In the genomic region with DNA sequence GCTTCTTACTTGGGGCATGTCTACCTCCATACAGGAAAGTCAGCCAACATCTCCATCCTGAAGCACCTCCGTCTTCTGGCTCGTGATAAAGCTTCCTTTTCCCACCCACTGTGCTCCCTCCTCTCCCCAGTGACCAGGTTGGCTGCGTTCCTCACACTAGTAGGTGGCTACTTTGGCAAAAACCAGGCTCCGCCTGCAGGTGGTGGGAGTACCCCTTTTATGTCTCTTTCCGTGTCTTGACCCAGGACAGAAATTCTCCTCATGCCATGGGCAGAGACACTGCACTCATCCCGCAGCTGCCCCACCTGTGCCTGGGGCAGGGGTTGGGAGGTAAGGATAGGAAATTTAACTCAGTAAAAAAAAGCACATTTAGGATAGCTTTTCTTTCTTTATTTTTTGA, we compare ENCODE assay signal across 27 cellular contexts. TPM values are rescaled to one million over a fixed set of nuclear protein-coding genes. Genes with fewer than 3 reads are reported as not detected.
DNase-seq lines count a peak whose midpoint lies in the region; ATAC-seq and TF ChIP-seq lines count a peak whose summit lies in the region.
"Had no signal": no experiment of that assay in that cellular context is flagged by ENCODE, and none has a peak within 500 bp of the region (broad histone marks: within the 10 kb centered on the region; RNA-seq: fewer than 3 reads in every experiment).

No MANE protein-coding gene starts in this region.

- DNase-seq in right atrium auricular region (ENCODE audit: low spot score) (peak; percentile 50), left cardiac atrium (no peak), endodermal cell (peak; percentile 72), mesenchymal stem cell (no peak)
- DNase-seq in natural killer cell treated with Interleukin-12 subunit alpha and Interleukin-12 subunit beta and Interleukin-15 and Interleukin-18, amount 100 ng/mL, for 72 hours (ENCODE audit: low spot score), result no peak
- DNase-seq: Kasumi-1, NCI-H1092 treated with DMSO at 0.1 percent for 48 hours, NCI-H1436, NCI-H187, NCI-H2081 treated with DMSO at 0.1 percent for 48 hours, NCI-H2171 treated with DMSO at 0.1 percent for 48 hours, NCI-H446, NCI-H524 treated with DMSO at 0.1 percent for 48 hours, NCI-H82, SHP77 had no signal

- H4K91ac ChIP-seq in mesenchymal stem cell (ENCODE audit: low read length), result no peak overlapping the region

- H3K4me1 ChIP-seq in right atrium auricular region, result peaks cover 0 to 8% of the 10 kb centered on the region in 2 donors
- no peaks in the 10 kb centered on the region for H3K4me1 ChIP-seq in endodermal cell (ENCODE audit: control insufficient read depth, insufficient read depth, low read length)
- H3K4me1 ChIP-seq in mesenchymal stem cell (ENCODE audit: control insufficient read depth, insufficient read depth, low read depth, low read length), result peaks cover 2% of the 10 kb centered on the region

- H3K23ac ChIP-seq in mesenchymal stem cell (ENCODE audit: low read length in 2 of 2), result peak overlapping the region in 1 of 2 experiments; percentile 15

- H3K4me1 Mint-ChIP-seq in endodermal cell, result peaks cover 19% of the 10 kb centered on the region
- peaks cover 3 to 9% of the 10 kb centered on the region in 2 donors for H3K4me1 Mint-ChIP-seq in natural killer cell treated with Interleukin-12 subunit alpha and Interleukin-12 subunit beta and Interleukin-15 and Interleukin-18, amount 100 ng/mL, for 72 hours (ENCODE audit: low read depth in 2 of 2)

- no peak for ATAC-seq in left cardiac atrium
- ATAC-seq in natural killer cell treated with Interleukin-12 subunit alpha and Interleukin-12 subunit beta and Interleukin-15 and Interleukin-18, amount 100 ng/mL, for 72 hours, result no peak
- no peak for ATAC-seq in GM18519 (IDR thresholded peaks at IDR 0.05; ENCODE audit: low FRiP score, unreplicated experiment)
- no peak for ATAC-seq in GM19035 (IDR thresholded peaks at IDR 0.05; ENCODE audit: unreplicated experiment)
- ATAC-seq: HepG2, Panc1 had no signal

- H3K36me3 ChIP-seq in right atrium auricular region (no peaks in the 10 kb centered on the region), endodermal cell (ENCODE audit: control insufficient read depth, insufficient read depth, low read length) (no peaks in the 10 kb centered on the region), mesenchymal stem cell (ENCODE audit: control insufficient read depth in 1 of 2, insufficient read depth in 2 of 2, low read depth in 1 of 2, low read length in 2 of 2) (no peaks in the 10 kb centered on the region)

- no peak overlapping the region for H3K4me3 Mint-ChIP-seq in endodermal cell
- no peak overlapping the region for H3K4me3 Mint-ChIP-seq in natural killer cell treated with Interleukin-12 subunit alpha and Interleukin-12 subunit beta and Interleukin-15 and Interleukin-18, amount 100 ng/mL, for 72 hours

- H3K27ac ChIP-seq in right atrium auricular region, result no peak overlapping the region
- no peak overlapping the region for H3K27ac ChIP-seq in endodermal cell (ENCODE audit: low read depth, low read length)
- no peak overlapping the region for H3K27ac ChIP-seq in mesenchymal stem cell (ENCODE audit: low read length, poor library complexity, severe bottlenecking)
- H3K27ac ChIP-seq: RWPE1 had no signal

- H2AFZ ChIP-seq in mesenchymal stem cell (ENCODE audit: low read depth, low read length), result no peak overlapping the region

- H3K9me3 ChIP-seq in right atrium auricular region (no peaks in the 10 kb centered on the region), endodermal cell (ENCODE audit: control insufficient read depth, low read length) (no peaks in the 10 kb centered on the region), mesenchymal stem cell (ENCODE audit: control insufficient read depth, low read length) (no peaks in the 10 kb centered on the region)

- H3K14ac ChIP-seq in mesenchymal stem cell (ENCODE audit: low read length in 2 of 2), result no peak overlapping the region

- H3K9ac ChIP-seq in endodermal cell (ENCODE audit: extremely low read depth, low read length, poor library complexity, severe bottlenecking) (no peak overlapping the region), mesenchymal stem cell (ENCODE audit: low read length) (no peak overlapping the region)

- H2BK5ac ChIP-seq in mesenchymal stem cell (ENCODE audit: low read depth, low read length, poor library complexity, severe bottlenecking), result no peak overlapping the region

- H3K27ac Mint-ChIP-seq in endodermal cell, result no peak overlapping the region
- no peak overlapping the region for H3K27ac Mint-ChIP-seq in natural killer cell treated with Interleukin-12 subunit alpha and Interleukin-12 subunit beta and Interleukin-15 and Interleukin-18, amount 100 ng/mL, for 72 hours

- H3K79me1 ChIP-seq in mesenchymal stem cell (replicated peaks; ENCODE audit: low read length, poor library complexity, severe bottlenecking), result no peaks in the 10 kb centered on the region

- no peak overlapping the region for H3K4ac ChIP-seq in mesenchymal stem cell (ENCODE audit: low read depth in 1 of 2, low read length in 2 of 2)

- H4K8ac ChIP-seq in mesenchymal stem cell (ENCODE audit: low read length), result peak overlapping the region; percentile 46

- TF ChIP-seq CTCF in right atrium auricular region (IDR thresholded peaks at IDR 0.05), result no peak
- peak; percentile 32 for TF ChIP-seq CTCF in endodermal cell (conservative IDR thresholded peaks at IDR 0.05)

- H2BK12ac ChIP-seq in mesenchymal stem cell (ENCODE audit: low read length in 2 of 2), result no peak overlapping the region

- no peak overlapping the region for H2BK15ac ChIP-seq in mesenchymal stem cell (ENCODE audit: low read depth, poor library complexity, severe bottlenecking)

- no peak overlapping the region for H3K4me2 ChIP-seq in mesenchymal stem cell (ENCODE audit: low read length, poor library complexity, severe bottlenecking)

- no peaks in the 10 kb centered on the region for H3K9me3 Mint-ChIP-seq in endodermal cell
- H3K9me3 Mint-ChIP-seq in natural killer cell treated with Interleukin-12 subunit alpha and Interleukin-12 subunit beta and Interleukin-15 and Interleukin-18, amount 100 ng/mL, for 72 hours, result no peaks in the 10 kb centered on the region

- H3K4me3 ChIP-seq in right atrium auricular region, result no peak overlapping the region
- no peak overlapping the region for H3K4me3 ChIP-seq in endodermal cell (ENCODE audit: low read length)
- no peak overlapping the region for H3K4me3 ChIP-seq in mesenchymal stem cell (ENCODE audit: insufficient read depth in 1 of 2, low read depth in 1 of 2, low read length in 2 of 2)

- H2BK120ac ChIP-seq in mesenchymal stem cell (ENCODE audit: low read depth, low read length), result no peak overlapping the region

- H3K36me3 Mint-ChIP-seq in endodermal cell (ENCODE audit: low read depth), result no peaks in the 10 kb centered on the region
- H3K36me3 Mint-ChIP-seq in natural killer cell treated with Interleukin-12 subunit alpha and Interleukin-12 subunit beta and Interleukin-15 and Interleukin-18, amount 100 ng/mL, for 72 hours, result no peaks in the 10 kb centered on the region

- 76 to 84% methylated on average over 3 to 6 of the region's 6 CpGs for WGBS in endodermal cell (ENCODE audit: insufficient coverage in 1 of 2, insufficient read length in 1 of 2), 2 experiments
- WGBS in mesenchymal stem cell, result 75% methylated on average over 6 of the region's 6 CpGs

- H3K18ac ChIP-seq in mesenchymal stem cell (ENCODE audit: low read depth in 1 of 2, low read length in 2 of 2), result no peak overlapping the region

- H3K27me3 ChIP-seq in right atrium auricular region (no peaks in the 10 kb centered on the region), endodermal cell (ENCODE audit: control insufficient read depth, insufficient read depth, low read length, poor library complexity, severe bottlenecking) (peaks cover 25% of the 10 kb centered on the region), mesenchymal stem cell (ENCODE audit: control insufficient read depth in 1 of 2, insufficient read depth in 1 of 2, low read length in 2 of 2) (peaks cover 39 to 65% of the 10 kb centered on the region in 2 experiments)

- peaks cover 45% of the 10 kb centered on the region for H3K27me3 Mint-ChIP-seq in endodermal cell (ENCODE audit: insufficient read depth)
- peaks cover 32 to 62% of the 10 kb centered on the region in 2 donors for H3K27me3 Mint-ChIP-seq in natural killer cell treated with Interleukin-12 subunit alpha and Interleukin-12 subunit beta and Interleukin-15 and Interleukin-18, amount 100 ng/mL, for 72 hours

- no peak overlapping the region for H2AK5ac ChIP-seq in mesenchymal stem cell (ENCODE audit: low read length, severe bottlenecking)

- intact Hi-C loops in left cardiac atrium (cut with DNase I), result loop anchor here (5.0 to 10.0 kb wide), 2 partner anchors 329 to 442 kb away; no protein-coding TSS in a partner anchor

RNA-seq across cellular contexts. Expression of gene ENPP6, which starts 50.9 kb away (rescaled TPM):
- not detected for total RNA-seq in right atrium auricular region
- under 1 TPM; 0.06 to 0.10 TPM for total RNA-seq in left cardiac atrium
- under 1 TPM in 1 of 2 donors, not detected in 1; 0.07 TPM for total RNA-seq in endodermal cell
- 0.11 TPM for polyA plus RNA-seq in endodermal cell (2013, experiment 1 of 2)
- polyA plus RNA-seq in endodermal cell (2013, experiment 2 of 2), result not detected
- not detected for polyA plus RNA-seq in mesenchymal stem cell (2013, experiment 1 of 2)
- not detected for polyA plus RNA-seq in mesenchymal stem cell (2013, experiment 2 of 2)
- total RNA-seq in natural killer cell treated with Interleukin-12 subunit alpha and Interleukin-12 subunit beta and Interleukin-15 and Interleukin-18, amount 100 ng/mL, for 72 hours, result 1 to 10 TPM; 1.4 to 5.8 TPM
- total RNA-seq: A172, G401, HepG2, HT1080, M059J, OCI-LY7, SK-MEL-5 had no signal
- polyA plus RNA-seq: BJ, HepG2 had no signal

Comparison
In these comparisons a context has a peak if more than half of its experiments do, and no peak if none do; other contexts are left out.
1. DNase-seq: peak in right atrium auricular region (single experiment) and endodermal cell (single experiment); none in left cardiac atrium (single experiment), mesenchymal stem cell (single experiment) and natural killer cell treated with Interleukin-12 subunit alpha and Interleukin-12 subunit beta and Interleukin-15 and Interleukin-18, amount 100 ng/mL, for 72 hours (single experiment).